Comparison of ENCODE assay signal across 13 cellular contexts in the genomic region with DNA sequence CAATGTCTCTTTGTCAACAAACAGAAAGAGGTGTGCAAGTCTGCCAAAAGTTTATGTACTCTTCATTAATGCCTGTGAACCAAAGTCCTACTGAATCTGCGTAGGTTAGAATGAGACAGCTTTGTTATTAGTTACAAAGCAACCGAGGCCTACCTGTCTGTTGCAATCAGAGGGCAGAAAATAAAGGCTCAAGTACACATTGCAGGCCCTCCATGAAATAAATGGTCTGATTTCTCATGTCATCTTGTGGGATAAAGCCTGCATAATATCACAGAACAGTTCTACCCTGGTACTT.
DNase-seq lines count a peak whose midpoint lies in the region; ATAC-seq, FAIRE-seq and TF ChIP-seq lines count a peak whose summit lies in the region.
"Had no signal": no experiment of that assay in that cellular context is flagged by ENCODE, and none has a peak within 500 bp of the region (broad histone marks: within the 10 kb centered on the region; RNA-seq: fewer than 3 reads in every experiment).

No MANE protein-coding gene starts in this region.

- TF ChIP-seq POLR2A in HepG2 (IDR thresholded peaks at IDR 0.05; ENCODE audit: insufficient read depth in 1 of 2, low read depth in 2 of 2, low read length in 2 of 2) = no peak
- TF ChIP-seq POLR2A in K562 (conservative IDR thresholded peaks at IDR 0.05) = no peak
- no peak for TF ChIP-seq POLR2A in right lobe of liver (IDR thresholded peaks at IDR 0.05)

- no peak overlapping the region for H3K4me3 ChIP-seq in liver (ENCODE audit: low read depth in 1 of 3, low read length in 3 of 3)
- no peak overlapping the region for H3K4me3 ChIP-seq in HepG2 (replicated peaks in 1 of 3; ENCODE audit: insufficient read depth in 1 of 3, low read depth in 2 of 3, low read length in 3 of 3)
- H3K4me3 ChIP-seq in K562 = no peak overlapping the region
- H3K4me3 ChIP-seq in right lobe of liver = no peak overlapping the region
- H3K4me3 ChIP-seq: GM23248 had no signal

- DNase-seq in HepG2 (ENCODE audit: low spot score) = no peak
- DNase-seq in K562 (ENCODE audit: extremely low read depth in 1 of 4, low spot score in 3 of 4) = no peak
- DNase-seq in right lobe of liver = no peak
- no peak for DNase-seq in T-helper 2 cell treated with Interferon-gamma antibody and Interleukin-4, amounts not matched to agents 5 μg/mL and 100 μg/mL, for 36 hours (ENCODE audit: low spot score)
- no peak for DNase-seq in GM19240 (ENCODE audit: insufficient read length, low spot score)
- DNase-seq in activated CD8-positive, alpha-beta memory T cell treated with anti-CD3 and anti-CD28 coated beads, Interleukin-2, amount 50 U/mL, for 4 hours = no peak
- DNase-seq: CD4-positive, alpha-beta memory T cell; DMS53; DMS79 treated with DMSO at 0.1 percent for 48 hours; GF-D8 had no signal

- no peak for TF ChIP-seq CTCF in liver (IDR thresholded peaks at IDR 0.05; ENCODE audit: low read depth, low read length, missing input control)
- TF ChIP-seq CTCF in HepG2 (CRISPR knock-in tag; IDR thresholded peaks at IDR 0.05) = no peak
- no peak for TF ChIP-seq CTCF in K562 (IDR thresholded peaks at IDR 0.05 in 2 of 3, conservative IDR thresholded peaks at IDR 0.05 in 1 of 3; ENCODE audit: insufficient read depth in 2 of 3, low read depth in 1 of 3, low read length in 3 of 3)
- no peak for TF ChIP-seq CTCF in right lobe of liver (IDR thresholded peaks at IDR 0.05)

- WGBS in liver = 38% methylated on average over 2 of the region's 2 CpGs
- WGBS in HepG2 (ENCODE audit: low lambda C conversion rate) = 0% methylated on average over 2 of the region's 2 CpGs
- WGBS in K562 (ENCODE audit: insufficient coverage, low coverage, missing lambda C conversion rate) = 23% methylated on average over 2 of the region's 2 CpGs
- 30% methylated on average over 2 of the region's 2 CpGs for WGBS in right lobe of liver (ENCODE audit: insufficient coverage, low coverage, low lambda C conversion rate, missing lambda C conversion rate)

- intact Hi-C loops in HepG2 (cut with micrococcal nuclease; ENCODE audit: unreplicated experiment) (loop anchor here (1.0 kb wide), 1 partner anchor 67 kb away; no protein-coding TSS in a partner anchor), K562 (cut with micrococcal nuclease) (no loop called here), right lobe of liver (cut with DNase I) (no loop called here)

- in situ Hi-C loops in HepG2 (cut with HindIII; ENCODE audit: extremely low pct_ligation_motif_present, low pct_unique_long_range_greater_than_20kb) (no loop called here), K562 (cut with MboI) (no loop called here)

- H2AFZ ChIP-seq in HepG2 (ENCODE audit: low read length) (no peak overlapping the region), K562 (ENCODE audit: low read depth, low read length) (no peak overlapping the region)
- H2AFZ ChIP-seq: GM23248 had no signal

- TF ChIP-seq EP300 in HepG2 (IDR thresholded peaks at IDR 0.05; ENCODE audit: low read depth in 2 of 2, low read length in 2 of 2) (no peak), HepG2 (CRISPR knock-in tag; IDR thresholded peaks at IDR 0.05; ENCODE audit: borderline replicate concordance) (no peak), K562 (IDR thresholded peaks at IDR 0.05; ENCODE audit: low read length) (no peak)

- H3K9ac ChIP-seq in liver (ENCODE audit: low read depth in 1 of 2, low read length in 2 of 2) (no peak overlapping the region), HepG2 (ENCODE audit: insufficient read depth, low read depth, low read length) (no peak overlapping the region), K562 (ENCODE audit: insufficient read depth in 1 of 2, low read depth in 2 of 2, low read length in 2 of 2) (no peak overlapping the region)
- H3K9ac ChIP-seq: GM23248 had no signal

- H3K9me1 ChIP-seq in K562 (ENCODE audit: control insufficient read depth, insufficient read depth, low read length) = no peaks in the 10 kb centered on the region

- H3K27ac Mint-ChIP-seq in T-helper 2 cell treated with Interferon-gamma antibody and Interleukin-4, amounts not matched to agents 5 μg/mL and 100 μg/mL, for 36 hours = no peak overlapping the region
- H3K27ac Mint-ChIP-seq: CD4-positive, alpha-beta memory T cell had no signal

- POLR2A ChIA-PET in HepG2 (lab: Yijun Ruan, JAX) = no interaction called here
- POLR2A ChIA-PET in K562 (lab: Yijun Ruan, JAX) = interaction anchor here (0.6 to 1.1 kb wide), 2 partner anchors 105 to 475 kb away, joined by 3 to 4 read pairs; no protein-coding TSS in a partner anchor

- H3K79me2 ChIP-seq in HepG2 (ENCODE audit: insufficient read depth, low read length) (no peaks in the 10 kb centered on the region), K562 (ENCODE audit: control insufficient read depth, insufficient read depth, low read length) (no peaks in the 10 kb centered on the region)

- H4K20me1 ChIP-seq in HepG2 (ENCODE audit: insufficient read depth, low read length) (no peaks in the 10 kb centered on the region), K562 (replicated peaks; ENCODE audit: control insufficient read depth, insufficient read depth, low read length) (no peaks in the 10 kb centered on the region)

- BruUV-seq in HepG2 (replicated peaks; lab: Mats Ljungman, UMichigan) (no TSS peak), K562 (replicated peaks; lab: Mats Ljungman, UMichigan) (no TSS peak)

- FAIRE-seq in HepG2 (lab: Jason Lieb, UNC) (no peak), K562 (lab: Jason Lieb, UNC) (peak; percentile 61)
- FAIRE-seq: GM12892 had no signal

- CTCF ChIA-PET in HepG2 (lab: Yijun Ruan, JAX; ENCODE audit: low intra/inter-chr PET ratio, low total read pairs) = no interaction called here
- CTCF ChIA-PET in K562 (lab: Yijun Ruan, JAX; ENCODE audit: low intra/inter-chr PET ratio) = no interaction called here

- H3K9me3 ChIP-seq in liver (ENCODE audit: control insufficient read depth in 4 of 4, low read length in 3 of 4) = no peaks in the 10 kb centered on the region
- H3K9me3 ChIP-seq in HepG2 (ENCODE audit: low read length) = no peaks in the 10 kb centered on the region
- H3K9me3 ChIP-seq in K562 (replicated peaks; ENCODE audit: control insufficient read depth, insufficient read depth, low read depth, low read length) = no peaks in the 10 kb centered on the region
- no peaks in the 10 kb centered on the region for H3K9me3 ChIP-seq in right lobe of liver

- no peak for TF ChIP-seq RAD21 in liver (IDR thresholded peaks at IDR 0.05)
- TF ChIP-seq RAD21 in HepG2 (CRISPR knock-in tag; IDR thresholded peaks at IDR 0.05) = no peak
- no peak for TF ChIP-seq RAD21 in K562 (CRISPR knock-in tag; conservative IDR thresholded peaks at IDR 0.05 in 1 of 2, IDR thresholded peaks at IDR 0.05 in 1 of 2)

- H3K4me3 Mint-ChIP-seq in T-helper 2 cell treated with Interferon-gamma antibody and Interleukin-4, amounts not matched to agents 5 μg/mL and 100 μg/mL, for 36 hours = no peak overlapping the region
- H3K4me3 Mint-ChIP-seq: CD4-positive, alpha-beta memory T cell had no signal

- no peaks in the 10 kb centered on the region for H3K36me3 Mint-ChIP-seq in T-helper 2 cell treated with Interferon-gamma antibody and Interleukin-4, amounts not matched to agents 5 μg/mL and 100 μg/mL, for 36 hours (ENCODE audit: low read depth)
- H3K36me3 Mint-ChIP-seq: CD4-positive, alpha-beta memory T cell had no signal

- no peaks in the 10 kb centered on the region for H3K4me1 ChIP-seq in liver (ENCODE audit: control insufficient read depth in 4 of 4, insufficient read depth in 4 of 4, low read length in 3 of 4)
- no peaks in the 10 kb centered on the region for H3K4me1 ChIP-seq in HepG2 (ENCODE audit: insufficient read depth, low read length)
- no peaks in the 10 kb centered on the region for H3K4me1 ChIP-seq in K562 (replicated peaks in 1 of 2; ENCODE audit: control insufficient read depth in 2 of 2, insufficient read depth in 2 of 2, low read length in 2 of 2)
- H3K4me1 ChIP-seq in right lobe of liver = peaks cover 0 to 5% (median 0%) of the 10 kb centered on the region in 4 donors

- H3K4me2 ChIP-seq in HepG2 (ENCODE audit: low read depth, low read length) (no peak overlapping the region), K562 (ENCODE audit: insufficient read depth, low read length) (no peak overlapping the region)

- H3K4me1 Mint-ChIP-seq in T-helper 2 cell treated with Interferon-gamma antibody and Interleukin-4, amounts not matched to agents 5 μg/mL and 100 μg/mL, for 36 hours (ENCODE audit: low read depth) = no peaks in the 10 kb centered on the region
- H3K4me1 Mint-ChIP-seq: CD4-positive, alpha-beta memory T cell had no signal

- H3K27me3 ChIP-seq in liver (ENCODE audit: control insufficient read depth in 4 of 4, insufficient read depth in 4 of 4, low read length in 3 of 4) = peaks cover 0 to 2% (median 0%) of the 10 kb centered on the region in 4 donors
- peaks cover 1 to 9% of the 10 kb centered on the region in 2 experiments; a peak in 2 of 5 replicates for H3K27me3 ChIP-seq in HepG2 (ENCODE audit: control insufficient read depth in 1 of 2, insufficient read depth in 2 of 2, low read length in 2 of 2)
- peaks cover 15 to 43% of the 10 kb centered on the region in 2 experiments for H3K27me3 ChIP-seq in K562 (ENCODE audit: control insufficient read depth in 2 of 2, insufficient read depth in 2 of 2, low read length in 2 of 2)
- H3K27me3 ChIP-seq in right lobe of liver = no peaks in the 10 kb centered on the region

- H3K9me3 Mint-ChIP-seq in T-helper 2 cell treated with Interferon-gamma antibody and Interleukin-4, amounts not matched to agents 5 μg/mL and 100 μg/mL, for 36 hours = no peaks in the 10 kb centered on the region
- H3K9me3 Mint-ChIP-seq: CD4-positive, alpha-beta memory T cell had no signal

- peaks cover 15% of the 10 kb centered on the region for H3K27me3 Mint-ChIP-seq in T-helper 2 cell treated with Interferon-gamma antibody and Interleukin-4, amounts not matched to agents 5 μg/mL and 100 μg/mL, for 36 hours (ENCODE audit: low read depth)

- H3K36me3 ChIP-seq in liver (ENCODE audit: control insufficient read depth in 4 of 4, insufficient read depth in 3 of 4, low read depth in 1 of 4, low read length in 3 of 4) (no peaks in the 10 kb centered on the region), HepG2 (replicated peaks in 1 of 2; ENCODE audit: control insufficient read depth in 1 of 2, insufficient read depth in 2 of 2, low read length in 2 of 2) (no peaks in the 10 kb centered on the region), K562 (ENCODE audit: control insufficient read depth, insufficient read depth, low read length) (no peaks in the 10 kb centered on the region), right lobe of liver (no peaks in the 10 kb centered on the region)

- ATAC-seq in HepG2 (no peak), K562 (no peak), right lobe of liver (peak; percentile 53 to 89 (median 72))

- H3K27ac ChIP-seq in liver (ENCODE audit: low read depth in 1 of 2, low read length in 2 of 2) (no peak overlapping the region), HepG2 (ENCODE audit: extremely low read length, insufficient read depth, low read length) (no peak overlapping the region), K562 (ENCODE audit: extremely low read depth, low read depth, low read length) (no peak overlapping the region), right lobe of liver (no peak overlapping the region)
- H3K27ac ChIP-seq: GM23248 had no signal

TF ChIP-seq in K562, 482 proteins besides CTCF, POLR2A, EP300 and RAD21 (continues in another document):
- TF ChIP-seq ERF (CRISPR knock-in tag; IDR thresholded peaks at IDR 0.05) (no peak), CC2D1A (IDR thresholded peaks at IDR 0.05) (no peak), TFAM (CRISPR knock-in tag; conservative IDR thresholded peaks at IDR 0.05) (no peak)

Comparison
In these comparisons a context has a peak if more than half of its experiments do, and no peak if none do; other contexts are left out.
1. ATAC-seq: peak in right lobe of liver (4 of 4); none in HepG2 (single experiment) and K562 (single experiment).